ENCODE assay signal across 8 cellular contexts in genomic region chr3:97823503-97824004, GRCh38. TPM values are rescaled to one million over a fixed set of nuclear protein-coding genes. Genes with fewer than 3 reads are reported as not detected.
DNase-seq lines count a peak whose midpoint lies in the region; ATAC-seq and TF ChIP-seq lines count a peak whose summit lies in the region.

No MANE protein-coding gene starts in this region.

- ATAC-seq in WTC11, result no peak
- no peak for ATAC-seq in right cardiac atrium

- H3K36me3 ChIP-seq in spleen, result no peaks in the 10 kb centered on the region

- H3K4me3 Mint-ChIP-seq in WTC11, result peak overlapping the region; percentile 99

- H3K27ac ChIP-seq in right cardiac atrium (ENCODE audit: low read length) (no peak overlapping the region), spleen (peak overlapping the region in 1 of 8 donors; percentile 10)

- H3K27ac Mint-ChIP-seq in WTC11, result no peak overlapping the region

- H3K27me3 ChIP-seq in right cardiac atrium (ENCODE audit: control insufficient read depth, insufficient read depth), result no peaks in the 10 kb centered on the region
- peaks cover 0 to 47% (median 0%) of the 10 kb centered on the region in 7 donors for H3K27me3 ChIP-seq in spleen (replicated peaks in 1 of 7)

- no peaks in the 10 kb centered on the region for H3K9me3 Mint-ChIP-seq in WTC11

- TF ChIP-seq CTCF in HFF-Myc (IDR thresholded peaks at IDR 0.05; ENCODE audit: low read depth, low read length, missing control alignments), result no peak
- no peak for TF ChIP-seq CTCF in WTC11 (IDR thresholded peaks at IDR 0.05)
- TF ChIP-seq CTCF in spleen (IDR thresholded peaks at IDR 0.05 in 8 of 11, conservative IDR thresholded peaks at IDR 0.05 in 3 of 11), result no peak

- intact Hi-C loops in right cardiac atrium (cut with DNase I), result loop anchor here in 1 of 4 donors (5.0 to 10.0 kb wide), 2 partner anchors 64 to 121 kb away; no protein-coding TSS in a partner anchor
- intact Hi-C loops in spleen (cut with DNase I; ENCODE audit: low total_unique reads), result no loop called here

- peaks cover 29% of the 10 kb centered on the region for H3K27me3 Mint-ChIP-seq in WTC11 (ENCODE audit: low read depth)

- H3K4me1 ChIP-seq in right cardiac atrium (ENCODE audit: control insufficient read depth, insufficient read depth, low read length), result peaks cover 5% of the 10 kb centered on the region
- H3K4me1 ChIP-seq in spleen, result peaks cover 5 to 39% (median 17%) of the 10 kb centered on the region in 6 donors

- POLR2A ChIA-PET in WTC11 (lab: Charles Lee), result interaction anchor here (0.6 kb wide), 1 partner anchor 8 kb away, joined by 3 read pairs; no protein-coding TSS in a partner anchor

- no peaks in the 10 kb centered on the region for H3K9me3 ChIP-seq in right cardiac atrium (ENCODE audit: control insufficient read depth, low read length)
- H3K9me3 ChIP-seq in spleen, result no peaks in the 10 kb centered on the region

- no peak for TF ChIP-seq POLR2A in spleen (IDR thresholded peaks at IDR 0.05)

- CTCF ChIA-PET in WTC11 (lab: Charles Lee), result no interaction called here

- no peaks in the 10 kb centered on the region for H3K36me3 Mint-ChIP-seq in WTC11

- DNase-seq in HFF-Myc (ENCODE audit: extremely low read depth, low read depth), result no peak
- DNase-seq in WTC11 (ENCODE audit: low spot score), result no peak
- DNase-seq in right cardiac atrium, result peak; percentile 18 to 71 (median 63)
- no peak for DNase-seq in spleen
- DNase-seq in NCI-H2171 (lab: John Stamatoyannopoulos, UW), result no peak
- no peak for DNase-seq in HK-2 (ENCODE audit: unreplicated experiment)
- DNase-seq in NCI-H1092 (lab: John Stamatoyannopoulos, UW), result no peak
- DNase-seq in DMS79 (lab: John Stamatoyannopoulos, UW), result no peak

- WGBS in right cardiac atrium, result 16% methylated on average over 7 of the region's 7 CpGs
- 53 to 82% (median 70%) methylated on average over 7 of the region's 7 CpGs for WGBS in spleen, 5 donors

- peak overlapping the region; percentile 92 for H3K4me3 ChIP-seq in HFF-Myc (replicated peaks; ENCODE audit: low read depth, low read length)
- peak overlapping the region; percentile 80 for H3K4me3 ChIP-seq in right cardiac atrium (ENCODE audit: low read length)
- peak overlapping the region in 6 of 8 donors; percentile 4 to 85 (median 76) for H3K4me3 ChIP-seq in spleen

- peaks cover 43% of the 10 kb centered on the region for H3K4me1 Mint-ChIP-seq in WTC11

TF ChIP-seq in WTC11, 78 proteins besides CTCF, POLR2A, EP300 and RAD21:
- TF ChIP-seq ZNF232 (CRISPR knock-in tag; IDR thresholded peaks at IDR 0.05) (no peak), TEAD4 (CRISPR knock-in tag; IDR thresholded peaks at IDR 0.05) (no peak), CBFB (CRISPR knock-in tag; IDR thresholded peaks at IDR 0.05; ENCODE audit: low read depth) (no peak), JUN (CRISPR knock-in tag; IDR thresholded peaks at IDR 0.05) (no peak), MXD4 (CRISPR knock-in tag; IDR thresholded peaks at IDR 0.05; ENCODE audit: borderline replicate concordance) (no peak), E2F4 (CRISPR knock-in tag; IDR thresholded peaks at IDR 0.05; ENCODE audit: borderline replicate concordance, low read depth) (no peak), IRF1 (CRISPR knock-in tag; IDR thresholded peaks at IDR 0.05) (no peak), ZNF263 (CRISPR knock-in tag; IDR thresholded peaks at IDR 0.05; ENCODE audit: low read depth) (no peak), FOXJ3 (CRISPR knock-in tag; IDR thresholded peaks at IDR 0.05; ENCODE audit: borderline replicate concordance) (no peak), MLX (CRISPR knock-in tag; IDR thresholded peaks at IDR 0.05) (no peak), ZNF416 (CRISPR knock-in tag; IDR thresholded peaks at IDR 0.05) (no peak), PREB (CRISPR knock-in tag; IDR thresholded peaks at IDR 0.05; ENCODE audit: borderline replicate concordance) (no peak), ZNF512 (CRISPR knock-in tag; IDR thresholded peaks at IDR 0.05; ENCODE audit: borderline replicate concordance) (no peak), HMGA2 (CRISPR knock-in tag; IDR thresholded peaks at IDR 0.05) (no peak), E2F1 (CRISPR knock-in tag; IDR thresholded peaks at IDR 0.05) (no peak), PRRX2 (CRISPR knock-in tag; IDR thresholded peaks at IDR 0.05) (no peak), NFE2L1 (CRISPR knock-in tag; IDR thresholded peaks at IDR 0.05) (no peak), ZNF423 (CRISPR knock-in tag; IDR thresholded peaks at IDR 0.05) (no peak), NR1H2 (CRISPR knock-in tag; IDR thresholded peaks at IDR 0.05) (no peak)

RNA-seq across cellular contexts. Expression of gene CRYBG3, which starts 1.7 kb away (rescaled TPM):
- total RNA-seq in WTC11 (2021) (12.6 to 13.6 TPM (median 13.3 TPM) in 3 replicates), right cardiac atrium (10 to 100 TPM; 21.1 to 23.4 (median 23.0) TPM), spleen (10 to 100 TPM; 15.9 to 22.6 (median 19.8) TPM)
- polyA plus RNA-seq in right cardiac atrium (9.5 TPM), spleen (1 to 10 TPM; 1.5 to 2.6 (median 1.5) TPM)

RNA-seq across cellular contexts. Expression of gene ARL6, which starts 59.0 kb away (rescaled TPM):
- total RNA-seq in WTC11 (2021) (6.6 to 7.1 TPM (median 6.8 TPM) in 3 replicates), right cardiac atrium (1 to 10 TPM; 4.4 to 5.7 (median 5.3) TPM), spleen (1 to 10 TPM; 3.5 to 6.9 (median 5.5) TPM)
- polyA plus RNA-seq in right cardiac atrium (1.8 TPM), spleen (1 to 10 TPM; 1.3 to 1.8 (median 1.3) TPM)

Comparison
In these comparisons a context has a peak if more than half of its experiments do, and no peak if none do; other contexts are left out.
1. DNase-seq: peak in right cardiac atrium (3 of 3); none in HFF-Myc (single experiment), WTC11 (single experiment), spleen (single experiment), NCI-H2171 (single experiment), HK-2 (single experiment), NCI-H1092 (single experiment) and DMS79 (single experiment).
2. Peak in every context shown above with its lines, with median percentiles within 50 percentile points of each other: H3K4me3 ChIP-seq.